Comparison of ENCODE assay signal across 1 cellular context in genomic region chr18:31702449-31702848, GRCh38.
A peak's percentile ranks its signal among the peaks of the same experiment; 100 is the strongest.
TF ChIP-seq lines count a peak whose summit lies in the region.

No MANE protein-coding gene starts in this region.

TF ChIP-seq in K562, 482 proteins besides CTCF, POLR2A, EP300 and RAD21 (continued from another document and continues in another):
- TF ChIP-seq ZNF318 (IDR thresholded peaks at IDR 0.05; ENCODE audit: borderline replicate concordance in 1 of 2, low read depth in 1 of 2), result no peak
- TF ChIP-seq BRF1 (IDR thresholded peaks at IDR 0.05; ENCODE audit: borderline replicate concordance, extremely low read depth, insufficient read length), result no peak
- TF ChIP-seq ZBTB12 (CRISPR knock-in tag; IDR thresholded peaks at IDR 0.05), result no peak
- TF ChIP-seq GTF2B (IDR thresholded peaks at IDR 0.05; ENCODE audit: extremely low read depth, insufficient read length), result no peak
- TF ChIP-seq BDP1 (IDR thresholded peaks at IDR 0.05; ENCODE audit: insufficient read depth, insufficient read length), result no peak
- no peak for TF ChIP-seq NUFIP1 (IDR thresholded peaks at IDR 0.05; ENCODE audit: partially characterized antibody)
- no peak for TF ChIP-seq NONO (IDR thresholded peaks at IDR 0.05; ENCODE audit: low read depth in 2 of 2, low read length in 1 of 2)
- TF ChIP-seq NR2C1 (IDR thresholded peaks at IDR 0.05), result no peak
- 0 out of 2 replicates have a peak, but pooled peaks have one; percentile 12 for TF ChIP-seq NR2C1 (tag; IDR thresholded peaks at IDR 0.05)
- TF ChIP-seq ZNF644 (tag; IDR thresholded peaks at IDR 0.05; ENCODE audit: low read depth), result peak; percentile 83
- peak in 1 of 2 experiments; percentile 81; a peak in 2 of 4 replicates for TF ChIP-seq ZNF639 (CRISPR knock-in tag; conservative IDR thresholded peaks at IDR 0.05 in 1 of 2, IDR thresholded peaks at IDR 0.05 in 1 of 2)
- no peak for TF ChIP-seq NKRF (IDR thresholded peaks at IDR 0.05; ENCODE audit: borderline replicate concordance)
- no peak for TF ChIP-seq EGR1 (conservative IDR thresholded peaks at IDR 0.05)
- TF ChIP-seq JUND (IDR thresholded peaks at IDR 0.05; ENCODE audit: borderline replicate concordance, low read depth, low read length), result 0 out of 2 replicates have a peak, but pooled peaks have one; percentile 8
- TF ChIP-seq JUND (tag; IDR thresholded peaks at IDR 0.05; ENCODE audit: borderline replicate concordance, low read depth, low read length), result no peak; the same call in 2 of the 3 replicates
- TF ChIP-seq HMBOX1 (IDR thresholded peaks at IDR 0.05), result peak; percentile 86
- no peak for TF ChIP-seq ATF6 (CRISPR knock-in tag; IDR thresholded peaks at IDR 0.05)
- TF ChIP-seq MEIS2 (IDR thresholded peaks at IDR 0.05; ENCODE audit: partially characterized antibody), result no peak
- peak; percentile 81; the same call in 1 of the 2 replicates for TF ChIP-seq ARID1B (IDR thresholded peaks at IDR 0.05)
- no peak for TF ChIP-seq TSHZ1 (CRISPR knock-in tag; IDR thresholded peaks at IDR 0.05)
- TF ChIP-seq GATAD2A (IDR thresholded peaks at IDR 0.05), result no peak
- peak; percentile 100 for TF ChIP-seq ZNF766 (CRISPR knock-in tag; conservative IDR thresholded peaks at IDR 0.05)
- no peak for TF ChIP-seq USF1 (CRISPR knock-in tag; IDR thresholded peaks at IDR 0.05)
- TF ChIP-seq STAT5B (CRISPR knock-in tag; IDR thresholded peaks at IDR 0.05), result no peak
- no peak for TF ChIP-seq TCF7L2 (IDR thresholded peaks at IDR 0.05; ENCODE audit: low read depth, low read length)
- no peak for TF ChIP-seq RFX7 (CRISPR knock-in tag; IDR thresholded peaks at IDR 0.05)
- no peak for TF ChIP-seq ATF4 (CRISPR knock-in tag; IDR thresholded peaks at IDR 0.05)
- TF ChIP-seq VEZF1 (CRISPR knock-in tag; IDR thresholded peaks at IDR 0.05), result peak; percentile 51; the same call in 1 of the 2 replicates
- peak; percentile 49; the same call in 1 of the 2 replicates for TF ChIP-seq HDAC2 (IDR thresholded peaks at IDR 0.05)
- TF ChIP-seq ZNF311 (CRISPR knock-in tag; IDR thresholded peaks at IDR 0.05), result no peak
